ENCODE assay signal across 29 cellular contexts in genomic region chr2:31707992-31708391, GRCh38.
"Had no signal": no experiment of that assay in that cellular context is flagged by ENCODE, and none has a peak within 500 bp of the region (broad histone marks: within the 10 kb centered on the region; RNA-seq: fewer than 3 reads in every experiment).

No MANE protein-coding gene starts in this region.

- FAIRE-seq: small intestine, urothelium cell line had no signal

- H3K4me3 Mint-ChIP-seq: naive thymus-derived CD4-positive, alpha-beta T cell; natural killer cell; nephron; neural progenitor cell; stimulated activated effector memory CD8-positive, alpha-beta T cell treated with anti-CD3 and anti-CD28 coated beads, Interleukin-12 subunit alpha, Interleukin-12 subunit beta, amount 100 ng/mL, for 72 hours; stimulated activated naive B cell treated with anti-CD40 and anti-IgM and Interleukin-4, amounts not matched to agents 10 μg/mL and 1 μg/mL and 100 μg/mL, for 72 hours; stimulated activated naive CD8-positive, alpha-beta T cell treated with anti-CD3 and anti-CD28 coated beads, Interleukin-15, Interleukin-2, amounts not matched to agents 100 ng/mL and 50 ng/mL, for 24 hours had no signal

- H3K27ac Mint-ChIP-seq: naive thymus-derived CD4-positive, alpha-beta T cell; natural killer cell; nephron; neural progenitor cell; progenitor cell of endocrine pancreas; stimulated activated effector memory CD8-positive, alpha-beta T cell treated with anti-CD3 and anti-CD28 coated beads, Interleukin-12 subunit alpha, Interleukin-12 subunit beta, amount 100 ng/mL, for 72 hours; stimulated activated naive B cell treated with anti-CD40 and anti-IgM and Interleukin-4, amounts not matched to agents 10 μg/mL and 1 μg/mL and 100 μg/mL, for 72 hours; stimulated activated naive CD8-positive, alpha-beta T cell treated with anti-CD3 and anti-CD28 coated beads, Interleukin-15, Interleukin-2, amounts not matched to agents 100 ng/mL and 50 ng/mL, for 24 hours had no signal

- H3K27ac ChIP-seq: neural progenitor cell, ovary, parathyroid adenoma, psoas muscle, sigmoid colon, stomach, thoracic aorta, thyroid gland, tibial nerve, upper lobe of left lung, vagina had no signal

- H3K4me1 Mint-ChIP-seq: naive thymus-derived CD4-positive, alpha-beta T cell; natural killer cell; nephron; neural progenitor cell; stimulated activated effector memory CD8-positive, alpha-beta T cell treated with anti-CD3 and anti-CD28 coated beads, Interleukin-12 subunit alpha, Interleukin-12 subunit beta, amount 100 ng/mL, for 72 hours; stimulated activated naive B cell treated with anti-CD40 and anti-IgM and Interleukin-4, amounts not matched to agents 10 μg/mL and 1 μg/mL and 100 μg/mL, for 72 hours had no signal

- H3K36me3 Mint-ChIP-seq: natural killer cell; neural progenitor cell; stimulated activated effector memory CD8-positive, alpha-beta T cell treated with anti-CD3 and anti-CD28 coated beads, Interleukin-12 subunit alpha, Interleukin-12 subunit beta, amount 100 ng/mL, for 72 hours had no signal

- H3K4me3 ChIP-seq: neural progenitor cell, ovary, psoas muscle, sigmoid colon, stomach, thoracic aorta, thyroid gland, tibial nerve, upper lobe of left lung, vagina had no signal

- DNase-seq: naive thymus-derived CD4-positive, alpha-beta T cell; natural killer cell; occipital lobe; ovary; posterior cingulate gyrus; psoas muscle; right cardiac atrium; sigmoid colon; small intestine; stimulated activated CD4-positive, alpha-beta T cell treated with anti-CD3 and anti-CD28 coated beads, Interleukin-15, amount 100 ng/mL, for 24 hours; stimulated activated CD4-positive, alpha-beta T cell treated with anti-CD3 and anti-CD28 coated beads, Interleukin-2, amount 100 ng/mL, for 24 hours; stimulated activated CD4-positive, alpha-beta T cell treated with anti-CD3 and anti-CD28 coated beads, Interleukin-2, amount 100 ng/mL, for 48 hours; stimulated activated CD4-positive, alpha-beta T cell treated with anti-CD3 and anti-CD28 coated beads, Interleukin-4, amount 100 ng/mL, for 24 hours; stimulated activated naive B cell treated with anti-CD40 and anti-IgM and Interleukin-4, amounts not matched to agents 10 μg/mL and 1 μg/mL and 100 μg/mL, for 72 hours; stimulated activated naive CD4-positive, alpha-beta T cell treated with Interleukin-2 at 50 U/mL for 16 hours; stomach; thyroid gland; trophoblast cell; upper lobe of left lung had no signal

- H3K4me2 ChIP-seq: neural progenitor cell had no signal

- H3K27me3 ChIP-seq: neural progenitor cell, ovary, sigmoid colon, stomach, thyroid gland, tibial nerve, upper lobe of left lung, vagina had no signal

- ATAC-seq: naive thymus-derived CD4-positive, alpha-beta T cell; natural killer cell; psoas muscle; right cardiac atrium; stimulated activated effector memory CD8-positive, alpha-beta T cell treated with anti-CD3 and anti-CD28 coated beads, Interleukin-12 subunit alpha, Interleukin-12 subunit beta, amount 100 ng/mL, for 72 hours; stimulated activated naive B cell treated with anti-CD40 and anti-IgM and Interleukin-4, amounts not matched to agents 10 μg/mL and 1 μg/mL and 100 μg/mL, for 72 hours had no signal

- H3K36me3 ChIP-seq: neural progenitor cell, ovary, sigmoid colon, stomach, thoracic aorta, thyroid gland, tibial nerve, upper lobe of left lung, vagina had no signal

- H3K9ac ChIP-seq: neural progenitor cell, parathyroid adenoma had no signal

- H3K9me3 ChIP-seq: ovary, psoas muscle, sigmoid colon, thoracic aorta, thyroid gland, upper lobe of left lung, vagina had no signal

- H3K4me1 ChIP-seq: neural progenitor cell, parathyroid adenoma, psoas muscle, sigmoid colon, thyroid gland, tibial nerve, upper lobe of left lung, vagina had no signal

- H3K79me2 ChIP-seq: parathyroid adenoma had no signal

- H2AFZ ChIP-seq: neural progenitor cell, parathyroid adenoma had no signal

- H3K9me3 Mint-ChIP-seq: stimulated activated effector memory CD8-positive, alpha-beta T cell treated with anti-CD3 and anti-CD28 coated beads, Interleukin-12 subunit alpha, Interleukin-12 subunit beta, amount 100 ng/mL, for 72 hours; stimulated activated naive CD8-positive, alpha-beta T cell treated with anti-CD3 and anti-CD28 coated beads, Interleukin-15, Interleukin-2, amounts not matched to agents 100 ng/mL and 50 ng/mL, for 24 hours had no signal

- H3K27me3 Mint-ChIP-seq: progenitor cell of endocrine pancreas had no signal
